In genomic region chr5:168527756-168528295, GRCh38 we compare ENCODE assay signal across 15 cellular contexts. TPM values are rescaled to one million over a fixed set of nuclear protein-coding genes. Genes with fewer than 3 reads are reported as not detected.
"Had no signal": no experiment of that assay in that cellular context is flagged by ENCODE, and none has a peak within 500 bp of the region (broad histone marks: within the 10 kb centered on the region; RNA-seq: fewer than 3 reads in every experiment).

No MANE protein-coding gene starts in this region.

- H3K27ac ChIP-seq: cardiac muscle cell, coronary artery, heart left ventricle, right lobe of liver, upper lobe of left lung, vagina had no signal

- H3K36me3 ChIP-seq: cardiac muscle cell, right lobe of liver, vagina had no signal

- H3K4me3 Mint-ChIP-seq: activated CD8-positive, alpha-beta memory T cell treated with anti-CD3 and anti-CD28 coated beads, Interleukin-2, amount 10 ng/mL, durations not matched to agents 7 days and 5 days had no signal

- H3K27me3 ChIP-seq: right lobe of liver, vagina had no signal

- ATAC-seq: heart left ventricle had no signal

- H3K27ac Mint-ChIP-seq: activated B cell treated with CpG ODN at 0.5 μM for 24 hours; activated CD8-positive, alpha-beta memory T cell treated with anti-CD3 and anti-CD28 coated beads, Interleukin-2, amount 10 ng/mL, durations not matched to agents 7 days and 5 days; activated CD8-positive, alpha-beta T cell treated with anti-CD3 and anti-CD28 coated beads, Interleukin-2, amount 10 ng/mL, durations not matched to agents 7 days and 5 days; activated T-helper 2 cell treated with anti-CD3 and anti-CD28 coated beads, Interferon-gamma antibody, Interleukin-2, Interleukin-4, amounts not matched to agents 10 μg/mL and 5 μg/mL and 100 μg/mL, durations not matched to agents 14 hours and 24 hours and 36 hours; stimulated activated naive CD8-positive, alpha-beta T cell treated with anti-CD3 and anti-CD28 coated beads, Interleukin-15, Interleukin-2, amounts not matched to agents 100 ng/mL and 50 ng/mL, for 24 hours; T-cell; T-helper 2 cell treated with Interferon-gamma antibody and Interleukin-4, amounts not matched to agents 5 μg/mL and 100 μg/mL, for 36 hours had no signal

- H3K9me3 Mint-ChIP-seq: activated B cell treated with CpG ODN at 0.5 μM for 24 hours; stimulated activated naive CD8-positive, alpha-beta T cell treated with anti-CD3 and anti-CD28 coated beads, Interleukin-15, Interleukin-2, amounts not matched to agents 100 ng/mL and 50 ng/mL, for 24 hours; T-cell; T-helper 2 cell treated with Interferon-gamma antibody and Interleukin-4, amounts not matched to agents 5 μg/mL and 100 μg/mL, for 36 hours had no signal

- H3K4me3 ChIP-seq: cardiac muscle cell, coronary artery, heart left ventricle, right lobe of liver, upper lobe of left lung, vagina had no signal

- H3K9me3 ChIP-seq: heart left ventricle, right lobe of liver, upper lobe of left lung, vagina had no signal

- H3K36me3 Mint-ChIP-seq: T-cell had no signal

- DNase-seq: activated B cell treated with CpG ODN at 0.5 μM for 24 hours, dorsolateral prefrontal cortex, right lobe of liver, upper lobe of left lung had no signal

RNA-seq across cellular contexts. Expression of gene FBLL1, which starts 1.3 kb away (rescaled TPM):
- total RNA-seq: activated CD8-positive, alpha-beta memory T cell treated with anti-CD3 and anti-CD28 coated beads, Interleukin-2, amount 10 ng/mL, durations not matched to agents 7 days and 5 days; activated T-helper 2 cell treated with anti-CD3 and anti-CD28 coated beads, Interferon-gamma antibody, Interleukin-2, Interleukin-4, amounts not matched to agents 10 μg/mL and 5 μg/mL and 100 μg/mL, durations not matched to agents 14 hours and 24 hours and 36 hours; subcutaneous adipose tissue; vagina had no signal
- polyA plus RNA-seq: cardiac muscle cell had no signal
